Comparison of ENCODE assay signal across 7 cellular contexts in genomic region chrX:74107666-74108065, GRCh38.
"Had no signal": no experiment of that assay in that cellular context is flagged by ENCODE, and none has a peak within 500 bp of the region (broad histone marks: within the 10 kb centered on the region; RNA-seq: fewer than 3 reads in every experiment).

No MANE protein-coding gene starts in this region.

- H3K4me3 ChIP-seq: GM12878 had no signal

- ATAC-seq: GM12878 had no signal

- DNase-seq: GDM1, GF-D8 had no signal

- FAIRE-seq: GM12878, GM12891, GM12892, GM18507, GM19239 had no signal
